20 cellular contexts compared by ENCODE assay signal in the genomic region with DNA sequence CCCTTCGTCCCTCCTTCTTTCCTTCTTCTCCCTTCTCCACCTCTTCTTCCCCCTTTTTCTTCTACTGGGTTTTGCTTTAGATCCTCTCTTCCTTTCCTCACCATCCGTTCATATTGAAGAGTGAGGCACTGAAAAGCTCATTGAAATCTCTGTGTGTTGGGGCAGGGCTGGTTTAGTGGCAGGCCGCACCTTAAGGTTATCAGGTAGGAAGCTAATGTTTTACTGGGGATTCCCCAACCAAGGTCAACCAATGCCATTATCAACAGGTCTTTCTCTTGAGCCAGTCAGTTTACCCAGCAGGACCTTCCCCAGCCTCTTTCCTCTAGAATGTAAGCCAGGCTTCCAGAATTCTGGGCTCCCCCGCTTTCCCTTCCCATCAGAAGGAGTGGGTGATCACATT.
"Had no signal": no experiment of that assay in that cellular context is flagged by ENCODE, and none has a peak within 500 bp of the region (broad histone marks: within the 10 kb centered on the region; RNA-seq: fewer than 3 reads in every experiment).

No MANE protein-coding gene starts in this region.

- H3K9me3 Mint-ChIP-seq: activated naive CD4-positive, alpha-beta T cell treated with anti-CD3 and anti-CD28 coated beads, Interleukin-2, amount 50 U/mL, for 24 hours; naive thymus-derived CD8-positive, alpha-beta T cell; neural progenitor cell had no signal

- H3K4me1 Mint-ChIP-seq: activated naive CD4-positive, alpha-beta T cell treated with anti-CD3 and anti-CD28 coated beads, Interleukin-2, amount 50 U/mL, for 24 hours had no signal

- H3K36me3 ChIP-seq: brain microvascular endothelial cell, neural progenitor cell, right atrium auricular region had no signal

- H3K4me1 ChIP-seq: psoas muscle, right atrium auricular region had no signal

- H3K27me3 ChIP-seq: brain microvascular endothelial cell, neural progenitor cell, right atrium auricular region had no signal

- H3K27ac Mint-ChIP-seq: activated CD4-positive, alpha-beta T cell treated with anti-CD3 and anti-CD28 coated beads, Interleukin-2, amount 10 ng/mL, durations not matched to agents 7 days and 5 days; activated CD8-positive, alpha-beta T cell treated with anti-CD3 and anti-CD28 coated beads, Interleukin-2, amount 10 ng/mL, durations not matched to agents 7 days and 5 days; activated naive CD4-positive, alpha-beta T cell treated with anti-CD3 and anti-CD28 coated beads, Interleukin-2, amount 50 U/mL, for 24 hours; neural progenitor cell had no signal

- H3K36me3 Mint-ChIP-seq: activated naive CD4-positive, alpha-beta T cell treated with anti-CD3 and anti-CD28 coated beads, Interleukin-2, amount 50 U/mL, for 24 hours; neural progenitor cell had no signal

- H3K4me3 ChIP-seq: neural progenitor cell, psoas muscle, right atrium auricular region had no signal

- DNase-seq: activated CD4-positive, alpha-beta T cell treated with anti-CD3 and anti-CD28 coated beads, Interleukin-2, amount 10 ng/mL, durations not matched to agents 7 days and 5 days; activated CD8-positive, alpha-beta T cell treated with anti-CD3 and anti-CD28 coated beads, Interleukin-2, amount 10 ng/mL, durations not matched to agents 7 days and 5 days; activated gamma-delta T cell treated with Interleukin-2 at 50 U/mL for 16 hours; activated T-cell treated with anti-CD3 and anti-CD28 coated beads, Interleukin-2, amount 50 U/mL, for 1 hour; aorta; brain microvascular endothelial cell; caudate nucleus; effector memory CD4-positive, alpha-beta T cell; foreskin melanocyte; naive thymus-derived CD8-positive, alpha-beta T cell; psoas muscle; stimulated activated CD4-positive, alpha-beta T cell treated with anti-CD3 and anti-CD28 coated beads, Interleukin-4, amount 100 ng/mL, for 24 hours; stimulated activated naive CD4-positive, alpha-beta T cell treated with Interleukin-2 at 50 U/mL for 16 hours had no signal

- FAIRE-seq: endothelial cell of umbilical vein had no signal

- H3K27ac ChIP-seq: brain microvascular endothelial cell, neural progenitor cell, psoas muscle, right atrium auricular region, VCaP had no signal

- H3K4me3 Mint-ChIP-seq: activated CD4-positive, alpha-beta T cell treated with anti-CD3 and anti-CD28 coated beads, Interleukin-2, amount 10 ng/mL, durations not matched to agents 7 days and 5 days; activated CD8-positive, alpha-beta T cell treated with anti-CD3 and anti-CD28 coated beads, Interleukin-2, amount 10 ng/mL, durations not matched to agents 7 days and 5 days; activated naive CD4-positive, alpha-beta T cell treated with anti-CD3 and anti-CD28 coated beads, Interleukin-2, amount 50 U/mL, for 24 hours; naive thymus-derived CD8-positive, alpha-beta T cell; neural progenitor cell had no signal

- H3K9me3 ChIP-seq: psoas muscle had no signal

- ATAC-seq: activated CD4-positive, CD25-positive, alpha-beta regulatory T cell treated with anti-CD3 and anti-CD28 coated beads, Interleukin-2, amount 50 U/mL, for 24 hours; activated CD8-positive, alpha-beta T cell treated with anti-CD3 and anti-CD28 coated beads, Interleukin-2, amount 10 ng/mL, durations not matched to agents 7 days and 5 days; esophagus mucosa; naive thymus-derived CD8-positive, alpha-beta T cell; psoas muscle had no signal
